12 cellular contexts compared by ENCODE assay signal in genomic region chr18:57898506-57899124, GRCh38.
A peak's percentile ranks its signal among the peaks of the same experiment; 100 is the strongest.
DNase-seq lines count a peak whose midpoint lies in the region; ATAC-seq and TF ChIP-seq lines count a peak whose summit lies in the region.
"Had no signal": no experiment of that assay in that cellular context is flagged by ENCODE, and none has a peak within 500 bp of the region (broad histone marks: within the 10 kb centered on the region; RNA-seq: fewer than 3 reads in every experiment).

No MANE protein-coding gene starts in this region.

- peak overlapping the region; percentile 3 for H3K27ac ChIP-seq in RWPE2 (ENCODE audit: poor library complexity, severe bottlenecking)
- H3K27ac ChIP-seq: thyroid gland had no signal

- TF ChIP-seq CTCF in RWPE2 (IDR thresholded peaks at IDR 0.05; ENCODE audit: poor library complexity, severe bottlenecking): no peak

- H3K36me3 ChIP-seq in RWPE2 (ENCODE audit: low read depth): no peaks in the 10 kb centered on the region
- no peaks in the 10 kb centered on the region for H3K36me3 ChIP-seq in H7 (replicated peaks; ENCODE audit: control insufficient read depth, insufficient read depth, low read length)
- H3K36me3 ChIP-seq: thyroid gland had no signal

- ATAC-seq in RWPE2 (ENCODE audit: low read depth): no peak
- no peak for ATAC-seq in stimulated activated memory B cell treated with anti-CD40 and anti-IgM and Interleukin-4, amounts not matched to agents 10 μg/mL and 1 μg/mL and 100 μg/mL, for 72 hours
- ATAC-seq: natural killer cell had no signal

- peak; percentile 79 for DNase-seq in EL
- DNase-seq in NCI-H1105 (lab: John Stamatoyannopoulos, UW): peak; percentile 58
- no peak for DNase-seq in RWPE2 (ENCODE audit: low spot score)
- DNase-seq in iris pigment epithelial cell (ENCODE audit: low read depth): peak; percentile 62
- DNase-seq in H7: no peak
- no peak for DNase-seq in stimulated activated CD4-positive, alpha-beta T cell treated with anti-CD3 and anti-CD28 coated beads, Interleukin-2, amount 100 ng/mL, for 48 hours
- no peak for DNase-seq in stimulated activated CD4-positive, alpha-beta T cell treated with anti-CD3 and anti-CD28 coated beads, Interleukin-4, amount 100 ng/mL, for 24 hours
- DNase-seq: hippocampal formation, natural killer cell, NCI-H1048, thyroid gland had no signal

- no peaks in the 10 kb centered on the region for H3K4me1 Mint-ChIP-seq in stimulated activated memory B cell treated with anti-CD40 and anti-IgM and Interleukin-4, amounts not matched to agents 10 μg/mL and 1 μg/mL and 100 μg/mL, for 72 hours
- H3K4me1 Mint-ChIP-seq: natural killer cell had no signal

- H3K4me1 ChIP-seq in RWPE2 (ENCODE audit: insufficient read depth, poor library complexity, severe bottlenecking): peaks cover 21% of the 10 kb centered on the region

- H3K27me3 Mint-ChIP-seq in stimulated activated memory B cell treated with anti-CD40 and anti-IgM and Interleukin-4, amounts not matched to agents 10 μg/mL and 1 μg/mL and 100 μg/mL, for 72 hours: no peaks in the 10 kb centered on the region

- no peaks in the 10 kb centered on the region for H3K36me3 Mint-ChIP-seq in stimulated activated memory B cell treated with anti-CD40 and anti-IgM and Interleukin-4, amounts not matched to agents 10 μg/mL and 1 μg/mL and 100 μg/mL, for 72 hours
- H3K36me3 Mint-ChIP-seq: natural killer cell had no signal

- no peaks in the 10 kb centered on the region for H3K9me3 ChIP-seq in RWPE2 (ENCODE audit: severe bottlenecking)
- H3K9me3 ChIP-seq: thyroid gland had no signal

- H3K27me3 ChIP-seq in RWPE2 (ENCODE audit: insufficient read depth, poor library complexity, severe bottlenecking) (no peaks in the 10 kb centered on the region), H7 (ENCODE audit: control insufficient read depth, insufficient read depth, low read length) (no peaks in the 10 kb centered on the region)
- H3K27me3 ChIP-seq: thyroid gland had no signal

- H3K4me3 Mint-ChIP-seq in stimulated activated memory B cell treated with anti-CD40 and anti-IgM and Interleukin-4, amounts not matched to agents 10 μg/mL and 1 μg/mL and 100 μg/mL, for 72 hours: no peak overlapping the region
- H3K4me3 Mint-ChIP-seq: natural killer cell had no signal

- no peak overlapping the region for H3K4me3 ChIP-seq in RWPE2 (ENCODE audit: severe bottlenecking)
- H3K4me3 ChIP-seq in H7 (ENCODE audit: insufficient read depth, low read depth, low read length): no peak overlapping the region
- H3K4me3 ChIP-seq: thyroid gland had no signal

- H3K9me3 Mint-ChIP-seq in stimulated activated memory B cell treated with anti-CD40 and anti-IgM and Interleukin-4, amounts not matched to agents 10 μg/mL and 1 μg/mL and 100 μg/mL, for 72 hours: no peaks in the 10 kb centered on the region
- H3K9me3 Mint-ChIP-seq: natural killer cell had no signal

- no peak overlapping the region for H3K27ac Mint-ChIP-seq in stimulated activated memory B cell treated with anti-CD40 and anti-IgM and Interleukin-4, amounts not matched to agents 10 μg/mL and 1 μg/mL and 100 μg/mL, for 72 hours
- H3K27ac Mint-ChIP-seq: natural killer cell had no signal

Comparison
In these comparisons a context has a peak if more than half of its experiments do, and no peak if none do; other contexts are left out.
1. DNase-seq: peak in EL (single experiment), NCI-H1105 (single experiment) and iris pigment epithelial cell (single experiment); none in RWPE2 (single experiment), H7 (single experiment), stimulated activated CD4-positive, alpha-beta T cell treated with anti-CD3 and anti-CD28 coated beads, Interleukin-2, amount 100 ng/mL, for 48 hours (0 of 2) and stimulated activated CD4-positive, alpha-beta T cell treated with anti-CD3 and anti-CD28 coated beads, Interleukin-4, amount 100 ng/mL, for 24 hours (single experiment).